23 cellular contexts compared by ENCODE assay signal in the genomic region with DNA sequence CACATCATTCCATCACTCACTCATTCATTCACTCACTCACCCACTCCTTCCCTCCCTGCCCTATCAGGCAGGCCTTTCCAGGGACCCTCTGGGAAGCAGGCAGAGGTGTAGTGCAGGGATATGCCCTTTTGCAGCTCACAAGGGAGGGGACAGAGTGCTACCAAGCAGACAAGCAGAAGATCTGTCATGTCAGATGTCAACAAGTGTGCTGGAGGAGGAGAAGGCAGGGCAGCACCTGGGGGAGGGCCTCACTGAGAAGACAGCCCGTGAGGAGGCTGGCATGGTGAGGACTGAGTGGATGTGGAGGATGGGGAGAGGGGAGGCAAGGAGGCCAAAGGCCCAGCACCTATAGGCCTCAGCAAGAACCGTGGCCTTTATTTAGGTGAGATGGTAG. TPM values are rescaled to one million over a fixed set of nuclear protein-coding genes. Genes with fewer than 3 reads are reported as not detected.
DNase-seq lines count a peak whose midpoint lies in the region; ATAC-seq and TF ChIP-seq lines count a peak whose summit lies in the region.
"Had no signal": no experiment of that assay in that cellular context is flagged by ENCODE, and none has a peak within 500 bp of the region (broad histone marks: within the 10 kb centered on the region; RNA-seq: fewer than 3 reads in every experiment).

No MANE protein-coding gene starts in this region.

- H3K4me1 ChIP-seq in gastroesophageal sphincter (peaks cover 2 to 51% (median 14%) of the 10 kb centered on the region in 3 donors), prostate gland (replicated peaks) (peaks cover 5% of the 10 kb centered on the region)
- H3K4me1 ChIP-seq: uterus had no signal

- intact Hi-C loops in Right ventricle myocardium superior (cut with DNase I) (no loop called here), left ventricle myocardium superior (cut with micrococcal nuclease) (no loop called here), prostate gland (cut with DNase I) (no loop called here)

- TF ChIP-seq POLR2A in gastroesophageal sphincter (IDR thresholded peaks at IDR 0.05) (no peak), prostate gland (IDR thresholded peaks at IDR 0.05) (no peak)

- TF ChIP-seq CTCF in gastroesophageal sphincter (IDR thresholded peaks at IDR 0.05) (no peak), omental fat pad (IDR thresholded peaks at IDR 0.05) (no peak), prostate gland (IDR thresholded peaks at IDR 0.05) (no peak)

- peaks cover 0 to 19% of the 10 kb centered on the region in 2 donors for H3K36me3 ChIP-seq in gastroesophageal sphincter
- H3K36me3 ChIP-seq in prostate gland: no peaks in the 10 kb centered on the region
- H3K36me3 ChIP-seq: ovary, uterus had no signal

- H3K27ac ChIP-seq in gastroesophageal sphincter (peak overlapping the region in 3 of 4 donors; percentile 80 to 84 (median 81)), prostate gland (no peak overlapping the region)
- H3K27ac ChIP-seq: ovary, uterus, VCaP had no signal

- DNase-seq in Right ventricle myocardium superior (peak; percentile 4), left ventricle myocardium superior (no peak), omental fat pad (ENCODE audit: low spot score) (peak; percentile 13), prostate gland (ENCODE audit: low spot score) (no peak), NCI-H1694 (lab: John Stamatoyannopoulos, UW) (no peak), NCI-H2081 treated with DMSO at 0.1 percent for 48 hours (lab: John Stamatoyannopoulos, UW) (no peak)
- DNase-seq in stimulated activated CD4-positive, alpha-beta T cell treated with anti-CD3 and anti-CD28 coated beads, Interleukin-2, amount 100 ng/mL, for 48 hours: no peak
- DNase-seq: ACHN; activated CD4-positive, alpha-beta memory T cell treated with anti-CD3 and anti-CD28 coated beads, Interleukin-2, amount 10 ng/mL, durations not matched to agents 7 days and 5 days; activated naive CD4-positive, alpha-beta T cell treated with anti-CD3 and anti-CD28 coated beads for 36 hours; activated T-cell treated with anti-CD3 and anti-CD28 coated beads for 4 hours; H7; immature natural killer cell; NCI-H1048; stimulated activated CD4-positive, alpha-beta T cell treated with anti-CD3 and anti-CD28 coated beads, Interleukin-4, amount 100 ng/mL, for 24 hours; stomach; T-helper 17 cell had no signal

- H3K4me3 ChIP-seq in gastroesophageal sphincter (no peak overlapping the region), prostate gland (no peak overlapping the region)
- H3K4me3 ChIP-seq: lung, ovary, stomach, uterus had no signal

- 67% methylated on average over 1 of the region's 2 CpGs; no CpG with 5 or more reads in 1 of the 2 donors for WGBS in gastroesophageal sphincter (ENCODE audit: low coverage in 1 of 2), 2 donors
- WGBS in prostate gland: 76% methylated on average over 2 of the region's 2 CpGs

- TF ChIP-seq EP300 in gastroesophageal sphincter (IDR thresholded peaks at IDR 0.05): no peak

- no peaks in the 10 kb centered on the region for H3K27me3 ChIP-seq in gastroesophageal sphincter
- H3K27me3 ChIP-seq in prostate gland (replicated peaks; ENCODE audit: insufficient read depth): no peaks in the 10 kb centered on the region
- H3K27me3 ChIP-seq: ovary, stomach, uterus had no signal

- no peaks in the 10 kb centered on the region for H3K9me3 ChIP-seq in gastroesophageal sphincter
- H3K9me3 ChIP-seq in prostate gland: no peaks in the 10 kb centered on the region
- H3K9me3 ChIP-seq: ovary, stomach, uterus had no signal

- ATAC-seq in Right ventricle myocardium superior (ENCODE audit: poor library complexity) (no peak), left ventricle myocardium superior (no peak), gastroesophageal sphincter (no peak), omental fat pad (ENCODE audit: low FRiP score) (no peak)
- ATAC-seq: PC-3, T-helper 17 cell had no signal

RNA-seq across cellular contexts. Expression of a gene that starts 15.3 kb away (rescaled TPM):
- total RNA-seq in Right ventricle myocardium superior (33.0 TPM), left ventricle myocardium superior (34.2 TPM), gastroesophageal sphincter (10 to 100 TPM; 25.3 to 50.3 (median 35.8) TPM), omental fat pad (100 to 1,000 TPM in 1 of 4 donors, 10 to 100 TPM in 3; 19.5 to 114 (median 28.7) TPM), prostate gland (10 to 100 TPM; 33.4 to 60.2 TPM)

RNA-seq across cellular contexts. Expression of a gene that starts 59.0 kb away (rescaled TPM):
- total RNA-seq in Right ventricle myocardium superior: 0.94 TPM
- 1.5 TPM for total RNA-seq in left ventricle myocardium superior
- total RNA-seq in gastroesophageal sphincter: 1 to 10 TPM; 1.9 to 2.8 (median 2.3) TPM
- total RNA-seq in omental fat pad: 1 to 10 TPM; 1.7 to 6.3 (median 2.9) TPM
- 10 to 100 TPM; 63.9 to 73.7 TPM for total RNA-seq in prostate gland

Comparison
In these comparisons a context has a peak if more than half of its experiments do, and no peak if none do; other contexts are left out.
1. DNase-seq: peak in Right ventricle myocardium superior (single experiment) and omental fat pad (single experiment); none in left ventricle myocardium superior (single experiment), prostate gland (single experiment), NCI-H1694 (single experiment), stimulated activated CD4-positive, alpha-beta T cell treated with anti-CD3 and anti-CD28 coated beads, Interleukin-2, amount 100 ng/mL, for 48 hours (0 of 2) and NCI-H2081 treated with DMSO at 0.1 percent for 48 hours (single experiment).
2. H3K27ac ChIP-seq: peak in gastroesophageal sphincter (3 of 4); none in prostate gland (0 of 2).
3. RNA of a gene that starts 59.0 kb away (total RNA-seq): 63.9 to 73.7 TPM in prostate gland; 1.7 to 6.3 TPM in omental fat pad, 1.9 to 2.8 TPM in gastroesophageal sphincter, 1.5 TPM in left ventricle myocardium superior (single experiment) and 0.94 TPM in Right ventricle myocardium superior (single experiment); every median in the first group is over 4 times any median in the second.